In the genomic region with DNA sequence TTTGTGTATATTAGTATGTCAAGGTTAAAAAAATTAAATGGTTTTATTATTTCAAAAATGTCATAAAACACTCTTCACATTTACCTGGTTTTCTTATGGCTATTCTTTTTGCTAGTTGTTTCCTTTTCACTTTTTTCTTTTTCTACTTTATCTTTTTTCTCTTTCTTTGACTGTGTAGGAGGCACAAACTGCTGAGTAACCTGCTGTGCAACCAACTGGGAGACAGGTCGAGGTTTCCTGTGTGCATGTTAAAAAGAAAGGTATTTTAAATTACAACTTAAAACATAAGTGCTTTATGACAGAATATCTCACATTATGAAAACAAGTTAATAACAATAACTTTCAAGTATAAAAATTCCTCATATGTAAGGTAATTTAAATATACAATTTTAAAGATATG, we compare ENCODE assay signal across 14 cellular contexts.
"Had no signal": no experiment of that assay in that cellular context is flagged by ENCODE, and none has a peak within 500 bp of the region (broad histone marks: within the 10 kb centered on the region; RNA-seq: fewer than 3 reads in every experiment).

No MANE protein-coding gene starts in this region.

- H3K9ac ChIP-seq: parathyroid adenoma, SK-N-SH had no signal

- ATAC-seq: activated CD4-positive, CD25-positive, alpha-beta regulatory T cell treated with anti-CD3 and anti-CD28 coated beads, Interleukin-2, amount 50 U/mL, for 24 hours; heart left ventricle had no signal

- H3K4me1 ChIP-seq: ascending aorta, left lung, parathyroid adenoma had no signal

- H3K27me3 ChIP-seq: ascending aorta, heart left ventricle, left lung, tibial artery had no signal

- H3K27ac ChIP-seq: ascending aorta, heart left ventricle, left lung, parathyroid adenoma, tibial artery had no signal

- H3K9me2 ChIP-seq: SK-N-SH had no signal

- H3K79me2 ChIP-seq: parathyroid adenoma had no signal

- DNase-seq: activated CD8-positive, alpha-beta memory T cell treated with anti-CD3 and anti-CD28 coated beads for 24 hours; activated gamma-delta T cell; activated T-cell treated with anti-CD3 and anti-CD28 coated beads, Interleukin-2, amount 50 U/mL, for 1 hour; effector CD4-positive, alpha-beta T cell; foreskin melanocyte; heart left ventricle; left lung; SK-N-SH; stimulated activated CD4-positive, alpha-beta T cell treated with anti-CD3 and anti-CD28 coated beads, Interleukin-15, amount 100 ng/mL, for 24 hours; stimulated activated CD4-positive, alpha-beta T cell treated with anti-CD3 and anti-CD28 coated beads, Interleukin-4, amount 100 ng/mL, for 24 hours; tibial artery had no signal

- H2AFZ ChIP-seq: parathyroid adenoma had no signal

- H3K4me3 ChIP-seq: ascending aorta, heart left ventricle, left lung, tibial artery had no signal

- H3K9me3 ChIP-seq: ascending aorta, heart left ventricle, left lung, SK-N-SH, tibial artery had no signal
